In genomic region chr5:133049726-133050048, GRCh38 we compare ENCODE assay signal across 10 cellular contexts. TPM values are rescaled to one million over a fixed set of nuclear protein-coding genes. Genes with fewer than 3 reads are reported as not detected.
DNase-seq lines count a peak whose midpoint lies in the region; ATAC-seq and TF ChIP-seq lines count a peak whose summit lies in the region.
"Had no signal": no experiment of that assay in that cellular context is flagged by ENCODE, and none has a peak within 500 bp of the region (broad histone marks: within the 10 kb centered on the region; RNA-seq: fewer than 3 reads in every experiment).

No MANE protein-coding gene starts in this region.

- H4K8ac ChIP-seq in trophoblast cell (ENCODE audit: low read depth, low read length) = no peak overlapping the region

- H3K27me3 ChIP-seq in neural cell (ENCODE audit: insufficient read depth, low read depth, low read length) (no peaks in the 10 kb centered on the region), trophoblast cell (ENCODE audit: insufficient read depth, low read length) (no peaks in the 10 kb centered on the region), upper lobe of right lung (no peaks in the 10 kb centered on the region)

- ATAC-seq in upper lobe of right lung = no peak

- peak overlapping the region; percentile 49 to 90 (median 67) for H3K4me3 Mint-ChIP-seq in brain

- H3K4me1 ChIP-seq in trophoblast cell (ENCODE audit: control insufficient read depth in 1 of 2, insufficient read depth in 2 of 2, low read length in 2 of 2) (peaks cover 3 to 8% of the 10 kb centered on the region in 2 experiments), upper lobe of right lung (peaks cover 38% of the 10 kb centered on the region)

- H3F3A ChIP-seq in neural cell (ENCODE audit: insufficient read depth, low read length, poor library complexity, severe bottlenecking) = peaks cover 4% of the 10 kb centered on the region

- DNase-seq in DMS53 (lab: John Stamatoyannopoulos, UW) (peak; percentile 87), M059J (ENCODE audit: low read depth) (peak; percentile 14), trophoblast cell (no peak), amygdala (lab: John Stamatoyannopoulos, UW) (no peak), medulla oblongata (ENCODE audit: extremely low spot score) (no peak), upper lobe of right lung (no peak)
- DNase-seq: MV-4-11, T1000 had no signal

- H3K4me2 ChIP-seq in neural cell (ENCODE audit: low read length) (peak overlapping the region; percentile 95), trophoblast cell (ENCODE audit: low read length) (no peak overlapping the region)

- no peak overlapping the region for H3K4ac ChIP-seq in trophoblast cell (ENCODE audit: low read depth, low read length)

- H3K27me3 Mint-ChIP-seq in brain = peaks cover 7% of the 10 kb centered on the region

- no peak overlapping the region for H3K23ac ChIP-seq in trophoblast cell (ENCODE audit: low read length)

- H2AFZ ChIP-seq in neural cell (ENCODE audit: low read depth, low read length) (no peak overlapping the region), trophoblast cell (ENCODE audit: insufficient read depth, low read length, poor library complexity) (no peak overlapping the region)

- TF ChIP-seq EP300 in neural cell (conservative IDR thresholded peaks at IDR 0.05; ENCODE audit: poor library complexity, severe bottlenecking) = no peak

- no peak overlapping the region for H3K18ac ChIP-seq in trophoblast cell (ENCODE audit: low read length)

- peaks cover 26% of the 10 kb centered on the region for H3K79me2 ChIP-seq in neural cell (replicated peaks; ENCODE audit: insufficient read depth, low read length)
- H3K79me2 ChIP-seq in trophoblast cell (ENCODE audit: control insufficient read depth, insufficient read depth, low read length, poor library complexity) = peaks cover 28% of the 10 kb centered on the region

- H3K9me3 Mint-ChIP-seq in brain = peaks cover 0 to 2% (median 0%) of the 10 kb centered on the region in 5 experiments

- peaks cover 15% of the 10 kb centered on the region for H3K79me1 ChIP-seq in trophoblast cell (ENCODE audit: low read length)

- H3K36me3 Mint-ChIP-seq in brain = peaks cover 15% of the 10 kb centered on the region

- no peaks in the 10 kb centered on the region for H3K9me3 ChIP-seq in neural cell (ENCODE audit: low read length)
- H3K9me3 ChIP-seq in trophoblast cell (ENCODE audit: insufficient read depth, low read depth, low read length) = no peaks in the 10 kb centered on the region
- H3K9me3 ChIP-seq in upper lobe of right lung = no peaks in the 10 kb centered on the region

- H3K36me3 ChIP-seq in neural cell (ENCODE audit: insufficient read depth, low read length) = no peaks in the 10 kb centered on the region
- H3K36me3 ChIP-seq in trophoblast cell (ENCODE audit: control insufficient read depth in 1 of 2, insufficient read depth in 2 of 2, low read length in 2 of 2) = peaks cover 0 to 2% of the 10 kb centered on the region in 2 experiments
- H3K36me3 ChIP-seq in upper lobe of right lung = no peaks in the 10 kb centered on the region

- no peak overlapping the region for H2BK5ac ChIP-seq in trophoblast cell (ENCODE audit: low read depth, low read length, poor library complexity)

- H4K20me1 ChIP-seq in neural cell (ENCODE audit: insufficient read depth) = peaks cover 3% of the 10 kb centered on the region

- no peak overlapping the region for H2AK5ac ChIP-seq in trophoblast cell (ENCODE audit: low read length)

- H3K9ac ChIP-seq in neural cell (ENCODE audit: low read length) = no peak overlapping the region
- H3K9ac ChIP-seq in trophoblast cell (ENCODE audit: low read length) = no peak overlapping the region

- TF ChIP-seq RAD21 in neural cell (conservative IDR thresholded peaks at IDR 0.05) = no peak

- H2BK120ac ChIP-seq in trophoblast cell (ENCODE audit: insufficient read depth, low read length, poor library complexity) = no peak overlapping the region

- H3K4me1 Mint-ChIP-seq in brain = peaks cover 54% of the 10 kb centered on the region

- H3K27ac Mint-ChIP-seq in brain = peak overlapping the region; percentile 44 to 99 (median 87)

- no peak overlapping the region for H3K14ac ChIP-seq in trophoblast cell (ENCODE audit: low read length)

- H3K4me3 ChIP-seq in neural cell (ENCODE audit: low read length) = no peak overlapping the region
- H3K4me3 ChIP-seq in trophoblast cell (ENCODE audit: low read depth, low read length) = no peak overlapping the region
- no peak overlapping the region for H3K4me3 ChIP-seq in upper lobe of right lung

- no peak overlapping the region for H4K91ac ChIP-seq in trophoblast cell (ENCODE audit: low read depth, low read length)

- no peak for TF ChIP-seq CTCF in brain (conservative IDR thresholded peaks at IDR 0.05)
- no peak for TF ChIP-seq CTCF in neural cell (IDR thresholded peaks at IDR 0.05; ENCODE audit: poor library complexity, severe bottlenecking)
- no peak for TF ChIP-seq CTCF in upper lobe of right lung (IDR thresholded peaks at IDR 0.05)

- no peak overlapping the region for H4K12ac ChIP-seq in trophoblast cell (ENCODE audit: low read depth, low read length)

- H2BK12ac ChIP-seq in trophoblast cell (ENCODE audit: low read length) = no peak overlapping the region

- no CpG with 5 or more reads among the region's 1 CpG for WGBS in trophoblast cell (ENCODE audit: extremely low coverage, insufficient coverage, insufficient read length)

- H3K9me2 ChIP-seq in neural cell (ENCODE audit: insufficient read depth, low read length) = no peaks in the 10 kb centered on the region

- H3K27ac ChIP-seq in neural cell (ENCODE audit: low read length) (peak overlapping the region; percentile 98), trophoblast cell (ENCODE audit: low read depth, low read length) (no peak overlapping the region), upper lobe of right lung (no peak overlapping the region)

- intact Hi-C loops in upper lobe of right lung (cut with DNase I) = no loop called here

TF ChIP-seq in neural cell, 6 proteins besides CTCF, POLR2A, EP300 and RAD21:
- no peak for TF ChIP-seq REST (IDR thresholded peaks at IDR 0.05; ENCODE audit: borderline replicate concordance)
- TF ChIP-seq EZH2 (IDR thresholded peaks at IDR 0.05; ENCODE audit: borderline replicate concordance, insufficient read depth, low read length, poor library complexity, severe bottlenecking) = no peak
- no peak for TF ChIP-seq MXI1 (conservative IDR thresholded peaks at IDR 0.05; ENCODE audit: poor library complexity, severe bottlenecking)
- TF ChIP-seq TAF1 (IDR thresholded peaks at IDR 0.05; ENCODE audit: low read depth) = no peak
- TF ChIP-seq SMC3 (conservative IDR thresholded peaks at IDR 0.05; ENCODE audit: poor library complexity) = no peak
- no peak for TF ChIP-seq POLR2AphosphoS5 (IDR thresholded peaks at IDR 0.05)

RNA-seq across cellular contexts. Expression of gene HSPA4, which starts 2.1 kb away (rescaled TPM):
- 93.8 and 115 TPM in 2 replicates for total RNA-seq in M059J (2014; rRNA removed; shearing (Covaris generic))
- polyA plus RNA-seq in brain (ENCODE audit: insufficient read depth, low read depth, low replicate concordance) = 41.9 TPM
- polyA plus RNA-seq in neural cell = 75.7 and 75.9 TPM in 2 replicates
- polyA minus RNA-seq in neural cell = 203 and 218 TPM in 2 replicates
- 163 and 170 TPM in 2 replicates for polyA plus RNA-seq in trophoblast cell (2013)
- total RNA-seq in upper lobe of right lung = 64.1 TPM

RNA-seq across cellular contexts. Expression of gene ZCCHC10, which starts 23.3 kb away (rescaled TPM):
- total RNA-seq in M059J (2014; rRNA removed; shearing (Covaris generic)) = 45.1 and 46.4 TPM in 2 replicates
- 6.3 TPM for polyA plus RNA-seq in brain (ENCODE audit: insufficient read depth, low read depth, low replicate concordance)
- 68.0 and 70.3 TPM in 2 replicates for polyA plus RNA-seq in neural cell
- 43.3 and 48.6 TPM in 2 replicates for polyA minus RNA-seq in neural cell
- 40.0 and 41.2 TPM in 2 replicates for polyA plus RNA-seq in trophoblast cell (2013)
- 17.0 TPM for total RNA-seq in upper lobe of right lung

Comparison
In these comparisons a context has a peak if more than half of its experiments do, and no peak if none do; other contexts are left out.
1. DNase-seq: peak in DMS53 (single experiment) and M059J (single experiment); none in trophoblast cell (0 of 2), amygdala (0 of 56), medulla oblongata (single experiment) and upper lobe of right lung (single experiment).